ENCODE assay signal across 1 cellular context in the genomic region with DNA sequence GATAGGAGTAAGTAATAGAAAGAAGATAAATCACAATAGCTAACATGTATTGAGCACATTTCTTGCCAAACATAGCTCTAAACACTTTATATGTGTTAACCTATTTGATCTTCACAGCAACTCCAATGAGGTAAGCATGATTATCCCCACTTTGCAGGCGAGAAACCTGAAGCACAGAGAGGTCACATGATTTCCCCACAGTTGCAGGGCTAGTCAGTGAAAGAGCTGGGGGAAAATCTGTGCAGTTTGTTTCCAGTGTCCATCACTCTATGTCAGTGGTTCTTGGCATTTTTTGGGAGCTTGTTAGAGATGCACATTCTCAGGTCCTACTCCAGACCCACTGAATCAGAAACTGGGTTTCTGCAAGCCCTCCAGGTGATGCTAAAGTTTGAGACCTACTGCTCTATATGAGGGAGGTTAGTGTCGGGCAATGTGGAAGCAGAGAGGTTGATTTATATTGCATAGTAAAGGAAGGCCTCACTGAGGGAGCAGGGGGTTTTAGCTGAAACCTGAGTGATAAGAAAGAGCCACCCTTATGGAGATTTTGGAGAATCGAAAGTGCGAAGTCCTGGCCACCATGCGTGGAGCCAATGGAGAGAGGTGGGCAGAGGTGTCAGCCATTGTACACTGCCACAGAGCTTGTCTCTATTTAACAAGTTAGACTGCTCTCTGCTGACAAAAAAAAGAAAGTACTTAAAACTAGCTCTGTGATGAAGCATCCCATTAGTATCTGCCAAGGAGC.
A peak's percentile ranks its signal among the peaks of the same experiment; 100 is the strongest.
TF ChIP-seq lines count a peak whose summit lies in the region.

No MANE protein-coding gene starts in this region.

TF ChIP-seq in GM12878, 131 proteins besides CTCF, POLR2A, EP300 and RAD21 (continued from another document):
- TF ChIP-seq EGR1 (IDR thresholded peaks at IDR 0.05; ENCODE audit: borderline replicate concordance in 1 of 2, low read depth in 2 of 2, low read length in 2 of 2) = no peak
- TF ChIP-seq YY1 (IDR thresholded peaks at IDR 0.05; ENCODE audit: low read depth, low read length) = peak; percentile 93
- no peak for TF ChIP-seq NR2C1 (IDR thresholded peaks at IDR 0.05)
- TF ChIP-seq, protein P1, sequence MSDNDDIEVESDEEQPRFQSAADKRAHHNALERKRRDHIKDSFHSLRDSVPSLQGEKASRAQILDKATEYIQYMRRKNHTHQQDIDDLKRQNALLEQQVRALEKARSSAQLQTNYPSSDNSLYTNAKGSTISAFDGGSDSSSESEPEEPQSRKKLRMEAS (IDR thresholded peaks at IDR 0.05; ENCODE audit: low read depth, low read length) = no peak
- TF ChIP-seq IKZF2 (IDR thresholded peaks at IDR 0.05) = peak in 1 of 2 experiments; percentile 44; a peak in 1 of 4 replicates
- 0 out of 2 replicates have a peak, but pooled peaks have one; percentile 32 for TF ChIP-seq NBN (IDR thresholded peaks at IDR 0.05)
- TF ChIP-seq PML (IDR thresholded peaks at IDR 0.05; ENCODE audit: low read length) = no peak
- no peak for TF ChIP-seq ZBED1 (IDR thresholded peaks at IDR 0.05; ENCODE audit: borderline replicate concordance)
- no peak for TF ChIP-seq MYC (IDR thresholded peaks at IDR 0.05; ENCODE audit: insufficient read depth, insufficient read length, insufficient replicate concordance, low read length, severe bottlenecking)
- TF ChIP-seq SREBF2 (IDR thresholded peaks at IDR 0.05; ENCODE audit: low read length) = no peak
- TF ChIP-seq CREB1 (IDR thresholded peaks at IDR 0.05; ENCODE audit: low read depth) = no peak
- TF ChIP-seq, protein P2, sequence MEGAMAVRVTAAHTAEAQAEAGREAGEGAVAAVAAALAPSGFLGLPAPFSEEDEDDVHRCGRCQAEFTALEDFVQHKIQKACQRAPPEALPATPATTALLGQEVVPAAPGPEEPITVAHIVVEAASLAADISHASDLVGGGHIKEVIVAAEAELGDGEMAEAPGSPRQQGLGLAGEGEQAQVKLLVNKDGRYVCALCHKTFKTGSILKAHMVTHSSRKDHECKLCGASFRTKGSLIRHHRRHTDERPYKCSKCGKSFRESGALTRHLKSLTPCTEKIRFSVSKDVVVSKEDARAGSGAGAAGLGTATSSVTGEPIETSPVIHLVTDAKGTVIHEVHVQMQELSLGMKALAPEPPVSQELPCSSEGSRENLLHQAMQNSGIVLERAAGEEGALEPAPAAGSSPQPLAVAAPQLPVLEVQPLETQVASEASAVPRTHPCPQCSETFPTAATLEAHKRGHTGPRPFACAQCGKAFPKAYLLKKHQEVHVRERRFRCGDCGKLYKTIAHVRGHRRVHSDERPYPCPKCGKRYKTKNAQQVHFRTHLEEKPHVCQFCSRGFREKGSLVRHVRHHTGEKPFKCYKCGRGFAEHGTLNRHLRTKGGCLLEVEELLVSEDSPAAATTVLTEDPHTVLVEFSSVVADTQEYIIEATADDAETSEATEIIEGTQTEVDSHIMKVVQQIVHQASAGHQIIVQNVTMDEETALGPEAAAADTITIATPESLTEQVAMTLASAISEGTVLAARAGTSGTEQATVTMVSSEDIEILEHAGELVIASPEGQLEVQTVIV (IDR thresholded peaks at IDR 0.05; ENCODE audit: borderline replicate concordance, partially characterized antibody) = no peak
- TF ChIP-seq PAX8 (IDR thresholded peaks at IDR 0.05) = no peak
- TF ChIP-seq CHD1 (IDR thresholded peaks at IDR 0.05; ENCODE audit: low read depth, low read length) = no peak
- TF ChIP-seq HDGF (IDR thresholded peaks at IDR 0.05) = no peak
- TF ChIP-seq, protein P3, sequence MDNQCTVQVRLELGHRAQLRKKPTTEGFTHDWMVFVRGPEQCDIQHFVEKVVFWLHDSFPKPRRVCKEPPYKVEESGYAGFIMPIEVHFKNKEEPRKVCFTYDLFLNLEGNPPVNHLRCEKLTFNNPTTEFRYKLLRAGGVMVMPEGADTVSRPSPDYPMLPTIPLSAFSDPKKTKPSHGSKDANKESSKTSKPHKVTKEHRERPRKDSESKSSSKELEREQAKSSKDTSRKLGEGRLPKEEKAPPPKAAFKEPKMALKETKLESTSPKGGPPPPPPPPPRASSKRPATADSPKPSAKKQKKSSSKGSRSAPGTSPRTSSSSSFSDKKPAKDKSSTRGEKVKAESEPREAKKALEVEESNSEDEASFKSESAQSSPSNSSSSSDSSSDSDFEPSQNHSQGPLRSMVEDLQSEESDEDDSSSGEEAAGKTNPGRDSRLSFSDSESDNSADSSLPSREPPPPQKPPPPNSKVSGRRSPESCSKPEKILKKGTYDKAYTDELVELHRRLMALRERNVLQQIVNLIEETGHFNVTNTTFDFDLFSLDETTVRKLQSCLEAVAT (IDR thresholded peaks at IDR 0.05) = 0 out of 2 replicates have a peak, but pooled peaks have one; percentile 45
- TF ChIP-seq, protein P4, sequence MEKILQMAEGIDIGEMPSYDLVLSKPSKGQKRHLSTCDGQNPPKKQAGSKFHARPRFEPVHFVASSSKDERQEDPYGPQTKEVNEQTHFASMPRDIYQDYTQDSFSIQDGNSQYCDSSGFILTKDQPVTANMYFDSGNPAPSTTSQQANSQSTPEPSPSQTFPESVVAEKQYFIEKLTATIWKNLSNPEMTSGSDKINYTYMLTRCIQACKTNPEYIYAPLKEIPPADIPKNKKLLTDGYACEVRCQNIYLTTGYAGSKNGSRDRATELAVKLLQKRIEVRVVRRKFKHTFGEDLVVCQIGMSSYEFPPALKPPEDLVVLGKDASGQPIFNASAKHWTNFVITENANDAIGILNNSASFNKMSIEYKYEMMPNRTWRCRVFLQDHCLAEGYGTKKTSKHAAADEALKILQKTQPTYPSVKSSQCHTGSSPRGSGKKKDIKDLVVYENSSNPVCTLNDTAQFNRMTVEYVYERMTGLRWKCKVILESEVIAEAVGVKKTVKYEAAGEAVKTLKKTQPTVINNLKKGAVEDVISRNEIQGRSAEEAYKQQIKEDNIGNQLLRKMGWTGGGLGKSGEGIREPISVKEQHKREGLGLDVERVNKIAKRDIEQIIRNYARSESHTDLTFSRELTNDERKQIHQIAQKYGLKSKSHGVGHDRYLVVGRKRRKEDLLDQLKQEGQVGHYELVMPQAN (conservative IDR thresholded peaks at IDR 0.05) = no peak
- TF ChIP-seq, protein P5, sequence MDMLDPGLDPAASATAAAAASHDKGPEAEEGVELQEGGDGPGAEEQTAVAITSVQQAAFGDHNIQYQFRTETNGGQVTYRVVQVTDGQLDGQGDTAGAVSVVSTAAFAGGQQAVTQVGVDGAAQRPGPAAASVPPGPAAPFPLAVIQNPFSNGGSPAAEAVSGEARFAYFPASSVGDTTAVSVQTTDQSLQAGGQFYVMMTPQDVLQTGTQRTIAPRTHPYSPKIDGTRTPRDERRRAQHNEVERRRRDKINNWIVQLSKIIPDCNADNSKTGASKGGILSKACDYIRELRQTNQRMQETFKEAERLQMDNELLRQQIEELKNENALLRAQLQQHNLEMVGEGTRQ (IDR thresholded peaks at IDR 0.05; ENCODE audit: borderline replicate concordance, low read depth, low read length) = no peak
- TF ChIP-seq FOXM1 (IDR thresholded peaks at IDR 0.05; ENCODE audit: low read depth, low read length) = no peak
- TF ChIP-seq, protein P6, sequence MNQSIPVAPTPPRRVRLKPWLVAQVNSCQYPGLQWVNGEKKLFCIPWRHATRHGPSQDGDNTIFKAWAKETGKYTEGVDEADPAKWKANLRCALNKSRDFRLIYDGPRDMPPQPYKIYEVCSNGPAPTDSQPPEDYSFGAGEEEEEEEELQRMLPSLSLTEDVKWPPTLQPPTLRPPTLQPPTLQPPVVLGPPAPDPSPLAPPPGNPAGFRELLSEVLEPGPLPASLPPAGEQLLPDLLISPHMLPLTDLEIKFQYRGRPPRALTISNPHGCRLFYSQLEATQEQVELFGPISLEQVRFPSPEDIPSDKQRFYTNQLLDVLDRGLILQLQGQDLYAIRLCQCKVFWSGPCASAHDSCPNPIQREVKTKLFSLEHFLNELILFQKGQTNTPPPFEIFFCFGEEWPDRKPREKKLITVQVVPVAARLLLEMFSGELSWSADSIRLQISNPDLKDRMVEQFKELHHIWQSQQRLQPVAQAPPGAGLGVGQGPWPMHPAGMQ (IDR thresholded peaks at IDR 0.05; ENCODE audit: borderline replicate concordance) = no peak
- no peak for TF ChIP-seq ETV6 (conservative IDR thresholded peaks at IDR 0.05 in 1 of 2, IDR thresholded peaks at IDR 0.05 in 1 of 2; ENCODE audit: borderline replicate concordance in 1 of 2, low read depth in 1 of 2)
- no peak for TF ChIP-seq ESRRA (IDR thresholded peaks at IDR 0.05; ENCODE audit: low read length)
- no peak for TF ChIP-seq RUNX3 (IDR thresholded peaks at IDR 0.05; ENCODE audit: low read length)
- no peak for TF ChIP-seq MEF2A (IDR thresholded peaks at IDR 0.05; ENCODE audit: insufficient read depth, low read depth, low read length)
- no peak for TF ChIP-seq RCOR1 (conservative IDR thresholded peaks at IDR 0.05; ENCODE audit: low read depth, low read length)
- TF ChIP-seq CEBPB (IDR thresholded peaks at IDR 0.05; ENCODE audit: borderline replicate concordance in 1 of 2, low read depth in 2 of 2, low read length in 2 of 2) = no peak
- TF ChIP-seq, protein P7, sequence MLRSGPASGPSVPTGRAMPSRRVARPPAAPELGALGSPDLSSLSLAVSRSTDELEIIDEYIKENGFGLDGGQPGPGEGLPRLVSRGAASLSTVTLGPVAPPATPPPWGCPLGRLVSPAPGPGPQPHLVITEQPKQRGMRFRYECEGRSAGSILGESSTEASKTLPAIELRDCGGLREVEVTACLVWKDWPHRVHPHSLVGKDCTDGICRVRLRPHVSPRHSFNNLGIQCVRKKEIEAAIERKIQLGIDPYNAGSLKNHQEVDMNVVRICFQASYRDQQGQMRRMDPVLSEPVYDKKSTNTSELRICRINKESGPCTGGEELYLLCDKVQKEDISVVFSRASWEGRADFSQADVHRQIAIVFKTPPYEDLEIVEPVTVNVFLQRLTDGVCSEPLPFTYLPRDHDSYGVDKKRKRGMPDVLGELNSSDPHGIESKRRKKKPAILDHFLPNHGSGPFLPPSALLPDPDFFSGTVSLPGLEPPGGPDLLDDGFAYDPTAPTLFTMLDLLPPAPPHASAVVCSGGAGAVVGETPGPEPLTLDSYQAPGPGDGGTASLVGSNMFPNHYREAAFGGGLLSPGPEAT (IDR thresholded peaks at IDR 0.05; ENCODE audit: low read depth) = 0 out of 2 replicates have a peak, but pooled peaks have one; percentile 33
- TF ChIP-seq DPF2 (IDR thresholded peaks at IDR 0.05) = no peak
- TF ChIP-seq IKZF1 (conservative IDR thresholded peaks at IDR 0.05) = peak; percentile 64
- TF ChIP-seq, protein P8, sequence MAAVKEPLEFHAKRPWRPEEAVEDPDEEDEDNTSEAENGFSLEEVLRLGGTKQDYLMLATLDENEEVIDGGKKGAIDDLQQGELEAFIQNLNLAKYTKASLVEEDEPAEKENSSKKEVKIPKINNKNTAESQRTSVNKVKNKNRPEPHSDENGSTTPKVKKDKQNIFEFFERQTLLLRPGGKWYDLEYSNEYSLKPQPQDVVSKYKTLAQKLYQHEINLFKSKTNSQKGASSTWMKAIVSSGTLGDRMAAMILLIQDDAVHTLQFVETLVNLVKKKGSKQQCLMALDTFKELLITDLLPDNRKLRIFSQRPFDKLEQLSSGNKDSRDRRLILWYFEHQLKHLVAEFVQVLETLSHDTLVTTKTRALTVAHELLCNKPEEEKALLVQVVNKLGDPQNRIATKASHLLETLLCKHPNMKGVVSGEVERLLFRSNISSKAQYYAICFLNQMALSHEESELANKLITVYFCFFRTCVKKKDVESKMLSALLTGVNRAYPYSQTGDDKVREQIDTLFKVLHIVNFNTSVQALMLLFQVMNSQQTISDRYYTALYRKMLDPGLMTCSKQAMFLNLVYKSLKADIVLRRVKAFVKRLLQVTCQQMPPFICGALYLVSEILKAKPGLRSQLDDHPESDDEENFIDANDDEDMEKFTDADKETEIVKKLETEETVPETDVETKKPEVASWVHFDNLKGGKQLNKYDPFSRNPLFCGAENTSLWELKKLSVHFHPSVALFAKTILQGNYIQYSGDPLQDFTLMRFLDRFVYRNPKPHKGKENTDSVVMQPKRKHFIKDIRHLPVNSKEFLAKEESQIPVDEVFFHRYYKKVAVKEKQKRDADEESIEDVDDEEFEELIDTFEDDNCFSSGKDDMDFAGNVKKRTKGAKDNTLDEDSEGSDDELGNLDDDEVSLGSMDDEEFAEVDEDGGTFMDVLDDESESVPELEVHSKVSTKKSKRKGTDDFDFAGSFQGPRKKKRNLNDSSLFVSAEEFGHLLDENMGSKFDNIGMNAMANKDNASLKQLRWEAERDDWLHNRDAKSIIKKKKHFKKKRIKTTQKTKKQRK (IDR thresholded peaks at IDR 0.05; ENCODE audit: low read depth, low read length) = no peak
- no peak for TF ChIP-seq CBX3 (IDR thresholded peaks at IDR 0.05; ENCODE audit: borderline replicate concordance, low read depth)
- TF ChIP-seq POLR2AphosphoS2 (IDR thresholded peaks at IDR 0.05; ENCODE audit: low read depth, low read length) = no peak
- TF ChIP-seq MTA3 (IDR thresholded peaks at IDR 0.05; ENCODE audit: borderline replicate concordance, low read length) = no peak
- peak; percentile 83; the same call in 1 of the 2 replicates for TF ChIP-seq SMC3 (IDR thresholded peaks at IDR 0.05; ENCODE audit: borderline replicate concordance, low read length)
- TF ChIP-seq SUZ12 (IDR thresholded peaks at IDR 0.05; ENCODE audit: unreplicated experiment) = no peak
- no peak for TF ChIP-seq SP1 (IDR thresholded peaks at IDR 0.05; ENCODE audit: low read depth, low read length)
- TF ChIP-seq, protein P9, sequence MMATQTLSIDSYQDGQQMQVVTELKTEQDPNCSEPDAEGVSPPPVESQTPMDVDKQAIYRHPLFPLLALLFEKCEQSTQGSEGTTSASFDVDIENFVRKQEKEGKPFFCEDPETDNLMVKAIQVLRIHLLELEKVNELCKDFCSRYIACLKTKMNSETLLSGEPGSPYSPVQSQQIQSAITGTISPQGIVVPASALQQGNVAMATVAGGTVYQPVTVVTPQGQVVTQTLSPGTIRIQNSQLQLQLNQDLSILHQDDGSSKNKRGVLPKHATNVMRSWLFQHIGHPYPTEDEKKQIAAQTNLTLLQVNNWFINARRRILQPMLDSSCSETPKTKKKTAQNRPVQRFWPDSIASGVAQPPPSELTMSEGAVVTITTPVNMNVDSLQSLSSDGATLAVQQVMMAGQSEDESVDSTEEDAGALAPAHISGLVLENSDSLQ (IDR thresholded peaks at IDR 0.05) = 0 out of 2 replicates have a peak, but pooled peaks have one; percentile 4
- peak; percentile 77; the same call in 1 of the 2 replicates for TF ChIP-seq RAD51 (IDR thresholded peaks at IDR 0.05)
- TF ChIP-seq BRCA1 (IDR thresholded peaks at IDR 0.05; ENCODE audit: low read depth, low read length) = no peak
- peak; percentile 40; the same call in 1 of the 2 replicates for TF ChIP-seq SMARCA5 (IDR thresholded peaks at IDR 0.05)
